In the genomic region with DNA sequence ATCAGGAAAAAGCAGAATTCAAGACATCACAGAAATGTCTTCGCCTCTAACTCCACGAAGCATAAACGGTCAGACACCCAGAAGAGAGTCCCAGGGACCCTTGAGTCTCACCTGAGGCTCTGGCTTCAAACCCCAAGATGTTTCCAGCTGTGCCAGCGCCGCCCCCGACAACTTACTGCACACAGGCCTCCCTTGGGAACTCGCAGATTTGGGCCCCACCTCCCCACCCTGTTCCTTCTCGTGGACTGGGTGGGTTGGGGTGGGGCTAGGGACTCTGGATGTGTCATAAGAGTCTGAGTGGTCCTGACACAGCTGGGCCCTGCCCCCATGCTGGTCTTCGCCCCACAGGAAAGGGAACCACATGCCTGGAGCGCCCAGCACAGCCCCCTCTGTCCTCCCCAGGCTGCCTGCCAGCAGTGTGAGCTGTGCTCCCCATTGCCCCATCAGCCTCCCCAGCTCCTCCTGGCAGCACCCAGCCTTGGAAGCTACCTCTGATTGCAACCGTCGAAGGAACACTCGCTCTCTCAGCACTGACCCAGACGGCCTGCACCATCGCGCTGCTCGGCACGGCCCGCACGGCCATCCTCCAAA, we compare ENCODE assay signal across 1 cellular context.
TF ChIP-seq lines count a peak whose summit lies in the region.

No MANE protein-coding gene starts in this region.

TF ChIP-seq in HEK293T, 16 proteins besides CTCF, POLR2A, EP300 and RAD21:
- TF ChIP-seq, protein P1, sequence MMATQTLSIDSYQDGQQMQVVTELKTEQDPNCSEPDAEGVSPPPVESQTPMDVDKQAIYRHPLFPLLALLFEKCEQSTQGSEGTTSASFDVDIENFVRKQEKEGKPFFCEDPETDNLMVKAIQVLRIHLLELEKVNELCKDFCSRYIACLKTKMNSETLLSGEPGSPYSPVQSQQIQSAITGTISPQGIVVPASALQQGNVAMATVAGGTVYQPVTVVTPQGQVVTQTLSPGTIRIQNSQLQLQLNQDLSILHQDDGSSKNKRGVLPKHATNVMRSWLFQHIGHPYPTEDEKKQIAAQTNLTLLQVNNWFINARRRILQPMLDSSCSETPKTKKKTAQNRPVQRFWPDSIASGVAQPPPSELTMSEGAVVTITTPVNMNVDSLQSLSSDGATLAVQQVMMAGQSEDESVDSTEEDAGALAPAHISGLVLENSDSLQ (IDR thresholded peaks at IDR 0.05), result no peak
- no peak for TF ChIP-seq TARDBP (IDR thresholded peaks at IDR 0.05)
- TF ChIP-seq CTBP1 (IDR thresholded peaks at IDR 0.05; ENCODE audit: borderline replicate concordance), result no peak
